Comparison of ENCODE assay signal across 18 cellular contexts in the genomic region with DNA sequence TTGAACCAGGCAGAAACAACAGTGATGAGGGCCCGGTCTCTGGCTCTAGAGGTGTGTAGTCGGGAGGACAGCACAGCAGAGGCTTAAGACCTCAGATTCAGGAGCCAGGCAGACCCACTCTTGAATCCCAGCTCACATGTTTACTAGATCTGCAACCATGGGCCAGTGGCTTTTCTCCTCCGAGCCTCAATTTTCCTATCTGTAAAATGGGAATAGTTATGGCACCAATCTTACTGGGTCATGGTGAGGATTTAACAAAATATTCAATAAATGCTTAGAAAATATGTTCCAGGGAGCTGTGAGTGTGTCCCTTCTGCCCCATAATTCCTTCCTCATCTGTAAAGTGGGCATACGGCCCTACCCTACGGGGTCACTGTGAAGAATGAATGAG.
"Had no signal": no experiment of that assay in that cellular context is flagged by ENCODE, and none has a peak within 500 bp of the region (broad histone marks: within the 10 kb centered on the region; RNA-seq: fewer than 3 reads in every experiment).

No MANE protein-coding gene starts in this region.

- H3K36me3 Mint-ChIP-seq: activated naive CD8-positive, alpha-beta T cell treated with anti-CD3 and anti-CD28 coated beads, Interleukin-2, amount 10 ng/mL, durations not matched to agents 7 days and 5 days; memory B cell had no signal

- H3K4me3 Mint-ChIP-seq: activated naive CD8-positive, alpha-beta T cell treated with anti-CD3 and anti-CD28 coated beads, Interleukin-2, amount 10 ng/mL, durations not matched to agents 7 days and 5 days; activated T-cell treated with anti-CD3 and anti-CD28 coated beads, Interleukin-2, amount 50 U/mL, for 72 hours; memory B cell had no signal

- DNase-seq: activated CD4-positive, alpha-beta T cell treated with anti-CD3 and anti-CD28 coated beads, Interleukin-2, amount 50 U/mL, for 48 hours; activated gamma-delta T cell treated with Interleukin-2 at 50 U/mL for 16 hours; activated naive CD8-positive, alpha-beta T cell treated with anti-CD3 and anti-CD28 coated beads, Interleukin-2, amount 10 ng/mL, durations not matched to agents 7 days and 5 days; activated T-cell treated with anti-CD3 and anti-CD28 coated beads, Interleukin-2, amount 50 U/mL, for 72 hours; mucosa of descending colon; retina; stimulated activated CD4-positive, alpha-beta T cell treated with anti-CD3 and anti-CD28 coated beads, Interleukin-4, amount 100 ng/mL, for 1 hour; stimulated activated naive CD4-positive, alpha-beta T cell treated with Interleukin-2 at 50 U/mL for 16 hours; T-helper 1 cell had no signal

- H3K4me3 ChIP-seq: body of pancreas, cardiac muscle cell, gastroesophageal sphincter, mucosa of descending colon, tibial artery had no signal

- H3K27ac ChIP-seq: cardiac muscle cell, epithelial cell of prostate, tibial artery had no signal

- H3K9me3 Mint-ChIP-seq: activated naive CD8-positive, alpha-beta T cell treated with anti-CD3 and anti-CD28 coated beads, Interleukin-2, amount 10 ng/mL, durations not matched to agents 7 days and 5 days; activated T-cell treated with anti-CD3 and anti-CD28 coated beads, Interleukin-2, amount 50 U/mL, for 72 hours; memory B cell had no signal

- H3K4me1 ChIP-seq: body of pancreas had no signal

- ATAC-seq: activated T-cell treated with anti-CD3 and anti-CD28 coated beads, Interleukin-2, amount 50 U/mL, for 72 hours; gastroesophageal sphincter; mucosa of descending colon had no signal

- H3K9me3 ChIP-seq: body of pancreas, gastroesophageal sphincter, mucosa of descending colon, tibial artery had no signal

- H3K36me3 ChIP-seq: cardiac muscle cell, gastroesophageal sphincter, tibial artery had no signal

- H3K27me3 ChIP-seq: body of pancreas, cardiac muscle cell, gastroesophageal sphincter, tibial artery had no signal

- H3K27ac Mint-ChIP-seq: activated naive CD8-positive, alpha-beta T cell treated with anti-CD3 and anti-CD28 coated beads, Interleukin-2, amount 10 ng/mL, durations not matched to agents 7 days and 5 days; activated T-cell treated with anti-CD3 and anti-CD28 coated beads, Interleukin-2, amount 50 U/mL, for 72 hours; memory B cell; progenitor cell of endocrine pancreas had no signal

- H3K27me3 Mint-ChIP-seq: activated naive CD8-positive, alpha-beta T cell treated with anti-CD3 and anti-CD28 coated beads, Interleukin-2, amount 10 ng/mL, durations not matched to agents 7 days and 5 days; memory B cell had no signal

- FAIRE-seq: islet of Langerhans, TTC549 had no signal
